Comparison of ENCODE assay signal across 1 cellular context in the genomic region with DNA sequence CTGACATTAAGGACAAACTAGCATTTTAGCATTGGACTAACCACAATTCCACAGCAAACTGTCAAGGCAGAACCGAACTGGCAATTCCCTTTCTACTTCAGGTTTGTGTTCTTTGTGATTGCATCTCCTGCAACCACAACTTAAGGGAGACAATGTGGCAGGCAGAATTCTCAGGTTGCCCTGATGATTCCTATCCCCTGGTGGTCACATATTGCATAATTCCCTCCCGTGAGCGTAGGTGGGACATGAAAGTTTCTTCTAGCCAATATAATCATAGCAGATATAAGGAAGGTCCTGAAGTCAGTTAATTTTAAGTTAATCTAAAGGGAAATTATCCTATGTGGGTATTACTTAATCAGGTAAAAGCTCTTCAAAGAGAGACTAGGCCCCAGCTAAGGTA.
TF ChIP-seq lines count a peak whose summit lies in the region.

No MANE protein-coding gene starts in this region.

TF ChIP-seq in GM23338, 12 proteins besides CTCF, POLR2A, EP300 and RAD21 (continued from another document):
- TF ChIP-seq, protein P1, sequence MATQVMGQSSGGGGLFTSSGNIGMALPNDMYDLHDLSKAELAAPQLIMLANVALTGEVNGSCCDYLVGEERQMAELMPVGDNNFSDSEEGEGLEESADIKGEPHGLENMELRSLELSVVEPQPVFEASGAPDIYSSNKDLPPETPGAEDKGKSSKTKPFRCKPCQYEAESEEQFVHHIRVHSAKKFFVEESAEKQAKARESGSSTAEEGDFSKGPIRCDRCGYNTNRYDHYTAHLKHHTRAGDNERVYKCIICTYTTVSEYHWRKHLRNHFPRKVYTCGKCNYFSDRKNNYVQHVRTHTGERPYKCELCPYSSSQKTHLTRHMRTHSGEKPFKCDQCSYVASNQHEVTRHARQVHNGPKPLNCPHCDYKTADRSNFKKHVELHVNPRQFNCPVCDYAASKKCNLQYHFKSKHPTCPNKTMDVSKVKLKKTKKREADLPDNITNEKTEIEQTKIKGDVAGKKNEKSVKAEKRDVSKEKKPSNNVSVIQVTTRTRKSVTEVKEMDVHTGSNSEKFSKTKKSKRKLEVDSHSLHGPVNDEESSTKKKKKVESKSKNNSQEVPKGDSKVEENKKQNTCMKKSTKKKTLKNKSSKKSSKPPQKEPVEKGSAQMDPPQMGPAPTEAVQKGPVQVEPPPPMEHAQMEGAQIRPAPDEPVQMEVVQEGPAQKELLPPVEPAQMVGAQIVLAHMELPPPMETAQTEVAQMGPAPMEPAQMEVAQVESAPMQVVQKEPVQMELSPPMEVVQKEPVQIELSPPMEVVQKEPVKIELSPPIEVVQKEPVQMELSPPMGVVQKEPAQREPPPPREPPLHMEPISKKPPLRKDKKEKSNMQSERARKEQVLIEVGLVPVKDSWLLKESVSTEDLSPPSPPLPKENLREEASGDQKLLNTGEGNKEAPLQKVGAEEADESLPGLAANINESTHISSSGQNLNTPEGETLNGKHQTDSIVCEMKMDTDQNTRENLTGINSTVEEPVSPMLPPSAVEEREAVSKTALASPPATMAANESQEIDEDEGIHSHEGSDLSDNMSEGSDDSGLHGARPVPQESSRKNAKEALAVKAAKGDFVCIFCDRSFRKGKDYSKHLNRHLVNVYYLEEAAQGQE (IDR thresholded peaks at IDR 0.05; ENCODE audit: unreplicated experiment) = no peak
